ENCODE assay signal across 23 cellular contexts in the genomic region with DNA sequence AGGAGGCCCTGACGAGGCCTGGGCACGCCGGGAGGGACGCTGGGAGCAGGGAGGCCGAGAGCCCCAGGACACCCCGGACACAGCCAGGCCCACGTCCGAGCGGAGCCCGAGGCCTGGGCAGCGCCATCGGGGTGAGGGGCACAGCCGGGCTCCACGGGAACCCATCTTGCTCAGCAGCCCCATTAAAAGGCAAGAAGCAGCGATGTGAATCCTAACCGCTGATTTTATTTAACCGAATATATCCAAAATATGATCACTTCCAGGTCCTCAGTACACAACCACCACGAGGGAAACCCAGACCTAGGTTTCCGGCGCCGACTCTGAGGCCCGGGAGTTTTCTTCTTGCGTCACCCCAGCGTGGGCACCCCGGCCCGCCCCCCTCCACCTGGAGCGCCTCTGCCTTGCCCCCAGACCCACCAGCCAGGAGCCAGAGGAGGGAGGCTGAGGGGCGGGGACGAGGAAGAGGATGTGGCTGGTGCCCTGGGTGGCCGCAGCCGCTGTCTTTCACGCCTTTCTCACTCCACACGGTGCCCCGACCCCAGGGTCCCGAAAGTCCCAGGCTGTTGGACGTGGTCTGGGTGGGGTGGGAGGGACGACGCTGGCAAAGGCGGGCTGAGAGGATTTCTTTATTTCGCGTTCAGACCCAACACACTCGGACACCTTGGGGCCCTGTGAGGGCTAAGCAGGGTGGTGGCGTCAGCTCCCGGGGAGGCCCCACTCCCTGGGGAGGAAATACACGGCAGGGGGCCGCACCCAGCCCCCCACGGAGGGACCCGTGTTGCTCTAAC. TPM values are rescaled to one million over a fixed set of nuclear protein-coding genes. Genes with fewer than 3 reads are reported as not detected.
A peak's percentile ranks its signal among the peaks of the same experiment; 100 is the strongest.
DNase-seq lines count a peak whose midpoint lies in the region; ATAC-seq and TF ChIP-seq lines count a peak whose summit lies in the region.
"Had no signal": no experiment of that assay in that cellular context is flagged by ENCODE, and none has a peak within 500 bp of the region (broad histone marks: within the 10 kb centered on the region; RNA-seq: fewer than 3 reads in every experiment).

No MANE protein-coding gene starts in this region.

- peaks cover 15% of the 10 kb centered on the region for H3K36me3 Mint-ChIP-seq in CD8-positive, alpha-beta T cell
- H3K36me3 Mint-ChIP-seq in IgD-negative memory B cell (peaks cover 1% of the 10 kb centered on the region), immature natural killer cell (no peaks in the 10 kb centered on the region)
- peaks cover 27% of the 10 kb centered on the region for H3K36me3 Mint-ChIP-seq in stimulated activated memory B cell treated with anti-CD40 and anti-IgM and Interleukin-4, amounts not matched to agents 10 μg/mL and 1 μg/mL and 100 μg/mL, for 72 hours
- peaks cover 0 to 25% (median 0%) of the 10 kb centered on the region in 3 donors for H3K36me3 Mint-ChIP-seq in CD8-positive, alpha-beta memory T cell

- no peaks in the 10 kb centered on the region for H4K20me1 ChIP-seq in hepatocyte (ENCODE audit: insufficient read depth, poor library complexity, severe bottlenecking)

- no peaks in the 10 kb centered on the region for H3K27me3 Mint-ChIP-seq in CD8-positive, alpha-beta T cell (ENCODE audit: low read depth)
- H3K27me3 Mint-ChIP-seq in IgD-negative memory B cell (no peaks in the 10 kb centered on the region), immature natural killer cell (ENCODE audit: low read depth in 3 of 3) (peaks cover 0 to 2% (median 0%) of the 10 kb centered on the region in 3 donors)
- no peaks in the 10 kb centered on the region for H3K27me3 Mint-ChIP-seq in stimulated activated memory B cell treated with anti-CD40 and anti-IgM and Interleukin-4, amounts not matched to agents 10 μg/mL and 1 μg/mL and 100 μg/mL, for 72 hours
- H3K27me3 Mint-ChIP-seq in CD8-positive, alpha-beta memory T cell: no peaks in the 10 kb centered on the region
- H3K27me3 Mint-ChIP-seq: CD4-positive, alpha-beta memory T cell had no signal

- DNase-seq in CD8-positive, alpha-beta T cell: no peak
- peak; percentile 17 to 35 (median 19) for DNase-seq in immature natural killer cell
- DNase-seq in hepatocyte (ENCODE audit: low spot score): no peak
- DNase-seq in CD8-positive, alpha-beta memory T cell: no peak
- DNase-seq: BE2C, Calu3, DMS153, HFFc6, KG1, NCI-H1105 treated with DMSO at 0.1 percent for 48 hours, NCI-H2029 treated with DMSO at 0.1 percent for 48 hours, NCI-H2171, NCI-H345, NCI-H524 treated with DMSO at 0.1 percent for 48 hours, OCI-M1, SJCRH30 had no signal

- no peaks in the 10 kb centered on the region for H3K36me3 ChIP-seq in CD8-positive, alpha-beta T cell (ENCODE audit: insufficient read depth, low read length)
- H3K36me3 ChIP-seq in hepatocyte (replicated peaks; ENCODE audit: insufficient read depth, low read depth): no peaks in the 10 kb centered on the region
- no peaks in the 10 kb centered on the region for H3K36me3 ChIP-seq in CD8-positive, alpha-beta memory T cell (ENCODE audit: insufficient read depth, low read length)
- H3K36me3 ChIP-seq: SJCRH30 had no signal

- no peak overlapping the region for H3K4me2 ChIP-seq in hepatocyte
- H3K4me2 ChIP-seq: A549 had no signal

- no peaks in the 10 kb centered on the region for H3K79me2 ChIP-seq in hepatocyte

- no peak overlapping the region for H2AFZ ChIP-seq in hepatocyte

- H3K4me3 ChIP-seq in CD8-positive, alpha-beta T cell (ENCODE audit: low read depth, low read length): no peak overlapping the region
- H3K4me3 ChIP-seq in hepatocyte: no peak overlapping the region
- no peak overlapping the region for H3K4me3 ChIP-seq in CD8-positive, alpha-beta memory T cell (ENCODE audit: low read length)
- H3K4me3 ChIP-seq: A549, SJCRH30 had no signal

- no peaks in the 10 kb centered on the region for H3K9me3 Mint-ChIP-seq in CD8-positive, alpha-beta T cell
- H3K9me3 Mint-ChIP-seq in IgD-negative memory B cell: no peaks in the 10 kb centered on the region
- no peaks in the 10 kb centered on the region for H3K9me3 Mint-ChIP-seq in immature natural killer cell
- no peaks in the 10 kb centered on the region for H3K9me3 Mint-ChIP-seq in stimulated activated memory B cell treated with anti-CD40 and anti-IgM and Interleukin-4, amounts not matched to agents 10 μg/mL and 1 μg/mL and 100 μg/mL, for 72 hours
- H3K9me3 Mint-ChIP-seq in CD8-positive, alpha-beta memory T cell: no peaks in the 10 kb centered on the region
- H3K9me3 Mint-ChIP-seq: CD4-positive, alpha-beta memory T cell; HFFc6 had no signal

- H3K27me3 ChIP-seq in CD8-positive, alpha-beta T cell (ENCODE audit: insufficient read depth, low read length): no peaks in the 10 kb centered on the region
- no peaks in the 10 kb centered on the region for H3K27me3 ChIP-seq in hepatocyte
- no peaks in the 10 kb centered on the region for H3K27me3 ChIP-seq in CD8-positive, alpha-beta memory T cell (ENCODE audit: insufficient read depth, low read length, poor library complexity, severe bottlenecking)
- H3K27me3 ChIP-seq: BE2C, SJCRH30 had no signal

- POLR2A ChIA-PET in CD8-positive, alpha-beta T cell (lab: Charles Lee): no interaction called here
- POLR2A ChIA-PET in CD8-positive, alpha-beta memory T cell (lab: Charles Lee): interaction anchor here (0.5 kb wide), 1 partner anchor 309 kb away, joined by 3 read pairs; no protein-coding TSS in a partner anchor

- no peak overlapping the region for H3K27ac Mint-ChIP-seq in CD8-positive, alpha-beta T cell
- peak overlapping the region; percentile 71 to 99 (median 83) for H3K27ac Mint-ChIP-seq in IgD-negative memory B cell
- H3K27ac Mint-ChIP-seq in immature natural killer cell: peak overlapping the region in 2 of 6 donors; percentile 56 to 90
- peak overlapping the region; percentile 94 for H3K27ac Mint-ChIP-seq in stimulated activated memory B cell treated with anti-CD40 and anti-IgM and Interleukin-4, amounts not matched to agents 10 μg/mL and 1 μg/mL and 100 μg/mL, for 72 hours
- H3K27ac Mint-ChIP-seq in CD8-positive, alpha-beta memory T cell: no peak overlapping the region
- H3K27ac Mint-ChIP-seq: CD4-positive, alpha-beta memory T cell; HFFc6 had no signal

- no peaks in the 10 kb centered on the region for H3K4me1 Mint-ChIP-seq in CD8-positive, alpha-beta T cell (ENCODE audit: low read depth)
- H3K4me1 Mint-ChIP-seq in IgD-negative memory B cell (peaks cover 0 to 5% (median 0%) of the 10 kb centered on the region in 3 donors), immature natural killer cell (peaks cover 6 to 24% of the 10 kb centered on the region in 2 donors)
- H3K4me1 Mint-ChIP-seq in stimulated activated memory B cell treated with anti-CD40 and anti-IgM and Interleukin-4, amounts not matched to agents 10 μg/mL and 1 μg/mL and 100 μg/mL, for 72 hours: peaks cover 21% of the 10 kb centered on the region
- H3K4me1 Mint-ChIP-seq in CD8-positive, alpha-beta memory T cell: no peaks in the 10 kb centered on the region
- H3K4me1 Mint-ChIP-seq: CD4-positive, alpha-beta memory T cell had no signal

- H3K4me1 ChIP-seq in CD8-positive, alpha-beta T cell (ENCODE audit: insufficient read depth, low read length): no peaks in the 10 kb centered on the region
- no peaks in the 10 kb centered on the region for H3K4me1 ChIP-seq in hepatocyte (ENCODE audit: insufficient read depth)
- H3K4me1 ChIP-seq in CD8-positive, alpha-beta memory T cell (ENCODE audit: insufficient read depth, low read length): no peaks in the 10 kb centered on the region
- H3K4me1 ChIP-seq: A549, BE2C, SJCRH30 had no signal

- no peak for TF ChIP-seq CTCF in CD8-positive, alpha-beta T cell (IDR thresholded peaks at IDR 0.05)
- no peak for TF ChIP-seq CTCF in hepatocyte (IDR thresholded peaks at IDR 0.05; ENCODE audit: poor library complexity)

- no peak overlapping the region for H3K27ac ChIP-seq in CD8-positive, alpha-beta T cell (ENCODE audit: low read depth, low read length)
- H3K27ac ChIP-seq in hepatocyte: no peak overlapping the region
- H3K27ac ChIP-seq in CD8-positive, alpha-beta memory T cell (ENCODE audit: low read depth, low read length): no peak overlapping the region
- H3K27ac ChIP-seq: A549, SJCRH30 had no signal

- H3K9me3 ChIP-seq in CD8-positive, alpha-beta T cell (ENCODE audit: low read length): no peaks in the 10 kb centered on the region
- H3K9me3 ChIP-seq in hepatocyte (ENCODE audit: low read depth): no peaks in the 10 kb centered on the region
- no peaks in the 10 kb centered on the region for H3K9me3 ChIP-seq in CD8-positive, alpha-beta memory T cell (ENCODE audit: low read length)
- H3K9me3 ChIP-seq: A549, BE2C, SJCRH30 had no signal

- WGBS in hepatocyte (ENCODE audit: low lambda C conversion rate, missing lambda C conversion rate): 94% methylated on average over 18 of the region's 48 CpGs

- no peaks in the 10 kb centered on the region for H3K9me2 ChIP-seq in hepatocyte (replicated peaks; ENCODE audit: insufficient read depth)

- ATAC-seq in CD8-positive, alpha-beta T cell: peak; percentile 38
- ATAC-seq in stimulated activated memory B cell treated with anti-CD40 and anti-IgM and Interleukin-4, amounts not matched to agents 10 μg/mL and 1 μg/mL and 100 μg/mL, for 72 hours: peak; percentile 65
- no peak for ATAC-seq in GM18867 (IDR thresholded peaks at IDR 0.05; ENCODE audit: unreplicated experiment)

- intact Hi-C loops in CD8-positive, alpha-beta T cell (cut with DNase I, micrococcal nuclease): no loop called here

- no peak overlapping the region for H3K4me3 Mint-ChIP-seq in CD8-positive, alpha-beta T cell
- peak overlapping the region; percentile 60 to 87 (median 84) for H3K4me3 Mint-ChIP-seq in IgD-negative memory B cell
- peak overlapping the region in 2 of 5 donors; percentile 29 to 38 for H3K4me3 Mint-ChIP-seq in immature natural killer cell
- peak overlapping the region; percentile 67 for H3K4me3 Mint-ChIP-seq in stimulated activated memory B cell treated with anti-CD40 and anti-IgM and Interleukin-4, amounts not matched to agents 10 μg/mL and 1 μg/mL and 100 μg/mL, for 72 hours
- no peak overlapping the region for H3K4me3 Mint-ChIP-seq in CD8-positive, alpha-beta memory T cell
- H3K4me3 Mint-ChIP-seq: CD4-positive, alpha-beta memory T cell; HFFc6 had no signal

- CTCF ChIA-PET in CD8-positive, alpha-beta T cell (lab: Charles Lee): no interaction called here
- CTCF ChIA-PET in CD8-positive, alpha-beta memory T cell (lab: Charles Lee): no interaction called here

RNA-seq across cellular contexts. Expression of gene CCDC154, which starts 0.6 kb away (rescaled TPM):
- 1 to 10 TPM; 2.2 to 2.4 TPM for total RNA-seq in CD8-positive, alpha-beta T cell
- polyA plus RNA-seq in IgD-negative memory B cell: 1.5 TPM
- not detected for polyA plus RNA-seq in immature natural killer cell
- total RNA-seq in hepatocyte: 0.33 and 0.64 TPM in 2 replicates
- 1.6 and 4.6 TPM in 2 replicates for polyA plus RNA-seq in hepatocyte
- 1 to 10 TPM; 2.3 to 2.8 TPM for total RNA-seq in CD8-positive, alpha-beta memory T cell
- polyA plus RNA-seq in CD8-positive, alpha-beta memory T cell: not detected
- total RNA-seq: Daoy, H7 had no signal

RNA-seq across cellular contexts. Expression of gene PERCC1, which starts 14.0 kb away (rescaled TPM):
- total RNA-seq in CD8-positive, alpha-beta T cell: 1 to 10 TPM in 1 of 2 experiments, under 1 TPM in 1; 0.75 to 1.2 TPM
- not detected for polyA plus RNA-seq in IgD-negative memory B cell
- polyA plus RNA-seq in immature natural killer cell: not detected
- total RNA-seq in hepatocyte: 2.0 and 2.5 TPM in 2 replicates
- not detected in 2 replicates for polyA plus RNA-seq in hepatocyte
- under 1 TPM; 0.33 to 0.48 TPM for total RNA-seq in CD8-positive, alpha-beta memory T cell
- not detected for polyA plus RNA-seq in CD8-positive, alpha-beta memory T cell
- total RNA-seq: Calu3, Daoy, H7, HFFc6 had no signal
- polyA plus RNA-seq: A549; CD4-positive, alpha-beta memory T cell had no signal

RNA-seq across cellular contexts. Expression of gene UQCC4, which starts 24.4 kb away (rescaled TPM):
- 10 to 100 TPM in 1 of 2 experiments, 1 to 10 TPM in 1; 8.1 to 10.3 TPM for total RNA-seq in CD8-positive, alpha-beta T cell
- polyA plus RNA-seq in IgD-negative memory B cell (37.0 TPM), immature natural killer cell (10 to 100 TPM; 59.3 to 79.9 (median 64.7) TPM), hepatocyte (24.0 and 36.6 TPM in 2 replicates)
- total RNA-seq in hepatocyte: 16.0 and 17.3 TPM in 2 replicates
- total RNA-seq in CD8-positive, alpha-beta memory T cell: 10 to 100 TPM; 27.0 to 27.2 TPM
- 33.7 TPM for polyA plus RNA-seq in CD8-positive, alpha-beta memory T cell

RNA-seq across cellular contexts. Expression of gene CLCN7, which starts 29.9 kb away (rescaled TPM):
- 10 to 100 TPM; 85.7 to 90.0 TPM for total RNA-seq in CD8-positive, alpha-beta T cell
- polyA plus RNA-seq in IgD-negative memory B cell (102 TPM), immature natural killer cell (10 to 100 TPM; 19.8 to 44.8 (median 21.5) TPM), hepatocyte (107 and 127 TPM in 2 replicates)
- 47.4 and 56.3 TPM in 2 replicates for total RNA-seq in hepatocyte
- 10 to 100 TPM; 52.8 to 59.1 TPM for total RNA-seq in CD8-positive, alpha-beta memory T cell
- polyA plus RNA-seq in CD8-positive, alpha-beta memory T cell: 29.3 TPM

RNA-seq across cellular contexts. Expression of gene UNKL, which starts 30.4 kb away (rescaled TPM):
- total RNA-seq in CD8-positive, alpha-beta T cell: 10 to 100 TPM; 52.9 to 53.3 TPM
- 9.2 TPM for polyA plus RNA-seq in IgD-negative memory B cell
- polyA plus RNA-seq in immature natural killer cell: 10 to 100 TPM in 1 of 3 donors, 1 to 10 TPM in 2; 1.0 to 14.5 (median 5.9) TPM
- total RNA-seq in hepatocyte: 5.5 and 10.3 TPM in 2 replicates
- 8.5 and 9.6 TPM in 2 replicates for polyA plus RNA-seq in hepatocyte
- total RNA-seq in CD8-positive, alpha-beta memory T cell: 10 to 100 TPM; 32.9 to 38.0 TPM
- 8.1 TPM for polyA plus RNA-seq in CD8-positive, alpha-beta memory T cell

Comparison
In these comparisons a context has a peak if more than half of its experiments do, and no peak if none do; other contexts are left out.
1. DNase-seq: peak in immature natural killer cell (3 of 3); none in CD8-positive, alpha-beta T cell (0 of 7), hepatocyte (single experiment) and CD8-positive, alpha-beta memory T cell (0 of 5).
2. H3K27ac Mint-ChIP-seq: peak in IgD-negative memory B cell (3 of 3) and stimulated activated memory B cell treated with anti-CD40 and anti-IgM and Interleukin-4, amounts not matched to agents 10 μg/mL and 1 μg/mL and 100 μg/mL, for 72 hours (single experiment); none in CD8-positive, alpha-beta T cell (single experiment) and CD8-positive, alpha-beta memory T cell (0 of 8).
3. H3K4me3 Mint-ChIP-seq: peak in IgD-negative memory B cell (4 of 4) and stimulated activated memory B cell treated with anti-CD40 and anti-IgM and Interleukin-4, amounts not matched to agents 10 μg/mL and 1 μg/mL and 100 μg/mL, for 72 hours (single experiment); none in CD8-positive, alpha-beta T cell (single experiment) and CD8-positive, alpha-beta memory T cell (0 of 7).